ENCODE assay signal across 21 cellular contexts in the genomic region with DNA sequence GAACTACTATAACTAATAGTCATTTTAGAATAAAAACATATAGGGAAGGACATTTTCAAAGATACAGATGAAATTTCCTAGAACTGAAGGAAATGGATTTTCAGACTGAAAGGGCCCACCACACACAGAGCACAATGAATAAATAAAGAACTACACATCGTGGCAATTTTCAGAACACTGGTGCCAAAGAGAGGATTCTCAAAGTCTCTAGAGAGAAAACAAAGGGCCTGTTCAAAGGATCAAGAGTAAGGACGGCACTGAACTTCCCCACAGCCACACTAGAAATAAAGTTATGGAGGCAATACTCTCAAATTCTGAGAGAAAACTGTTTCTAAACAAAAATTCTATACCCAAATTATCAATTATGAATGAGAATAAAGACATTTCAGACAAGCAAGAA. TPM values are rescaled to one million over a fixed set of nuclear protein-coding genes. Genes with fewer than 3 reads are reported as not detected.
"Had no signal": no experiment of that assay in that cellular context is flagged by ENCODE, and none has a peak within 500 bp of the region (broad histone marks: within the 10 kb centered on the region; RNA-seq: fewer than 3 reads in every experiment).

No MANE protein-coding gene starts in this region.

- H3K27ac ChIP-seq: adrenal gland, esophagus muscularis mucosa, foreskin keratinocyte, right lobe of liver, thyroid gland, upper lobe of right lung had no signal

- ATAC-seq: foreskin keratinocyte; left colon; natural killer cell; right lobe of liver; stimulated activated naive CD8-positive, alpha-beta T cell treated with anti-CD3 and anti-CD28 coated beads, Interleukin-15, Interleukin-2, amounts not matched to agents 100 U/mL and 50 U/mL, for 24 hours; upper lobe of right lung had no signal

- DNase-seq: activated CD4-positive, alpha-beta T cell treated with anti-CD3 and anti-CD28 coated beads for 4 hours; activated CD4-positive, alpha-beta T cell treated with anti-CD3 and anti-CD28 coated beads, Interleukin-2, amount 50 U/mL, for 4 hours; activated CD8-positive, alpha-beta memory T cell treated with anti-CD3 and anti-CD28 coated beads for 24 hours; activated effector memory CD4-positive, alpha-beta T cell treated with anti-CD3 and anti-CD28 coated beads, Interleukin-2, amount 50 U/mL, for 16 hours; activated naive CD4-positive, alpha-beta T cell treated with anti-CD3 and anti-CD28 coated beads for 36 hours; activated naive CD8-positive, alpha-beta T cell treated with anti-CD3 and anti-CD28 coated beads for 36 hours; adrenal gland; effector CD4-positive, alpha-beta T cell; foreskin keratinocyte; glutamatergic neuron; islet precursor cell; left colon; mammary epithelial cell; natural killer cell; right lobe of liver; stimulated activated CD4-positive, alpha-beta T cell treated with anti-CD3 and anti-CD28 coated beads, Interleukin-2, amount 100 ng/mL, for 48 hours; stimulated activated naive CD8-positive, alpha-beta T cell treated with anti-CD3 and anti-CD28 coated beads, Interleukin-15, Interleukin-2, amounts not matched to agents 100 U/mL and 50 U/mL, for 24 hours; T-helper 9 cell; thyroid gland; upper lobe of right lung had no signal

RNA-seq across cellular contexts. Expression of gene FBXL13, which starts 52.4 kb away (rescaled TPM):
- polyA plus RNA-seq: foreskin keratinocyte had no signal
